ENCODE assay signal across 8 cellular contexts in the genomic region with DNA sequence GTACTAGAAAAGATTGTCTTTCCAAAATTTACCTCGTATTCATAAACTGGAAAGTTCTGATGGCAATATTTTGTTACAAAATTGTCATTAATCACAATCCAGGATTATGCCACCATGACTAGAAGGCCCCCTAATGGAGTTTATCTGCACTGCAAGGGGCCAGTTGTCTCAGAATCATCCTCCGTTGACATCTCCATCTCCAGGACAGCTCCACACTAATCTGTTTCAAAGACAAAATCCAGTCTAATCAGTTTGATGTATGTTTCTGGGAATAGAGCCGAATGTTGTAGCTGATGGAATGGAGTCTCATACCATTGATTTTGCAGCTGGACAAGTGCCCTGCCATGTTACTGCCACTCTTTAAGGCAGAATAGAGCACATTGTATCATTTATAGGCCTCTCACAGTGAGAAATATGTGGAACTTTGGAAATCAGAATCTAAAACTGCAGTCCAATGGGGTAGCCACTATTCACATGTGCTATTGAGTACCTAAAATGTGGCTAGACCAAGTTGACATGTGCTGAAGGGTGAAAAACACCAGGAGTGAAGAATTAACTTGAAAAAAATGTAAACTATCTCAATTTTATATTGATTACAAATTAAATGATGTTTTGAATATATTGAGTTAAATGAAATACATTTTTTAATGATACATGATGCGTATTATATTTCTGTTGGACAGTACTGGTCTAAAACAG. TPM values are rescaled to one million over a fixed set of nuclear protein-coding genes. Genes with fewer than 3 reads are reported as not detected.
DNase-seq lines count a peak whose midpoint lies in the region; ATAC-seq, FAIRE-seq and TF ChIP-seq lines count a peak whose summit lies in the region.

No MANE protein-coding gene starts in this region.

- POLR2A ChIA-PET in naive thymus-derived CD4-positive, alpha-beta T cell (lab: Charles Lee), result no interaction called here

- H3K27me3 ChIP-seq in astrocyte (ENCODE audit: insufficient read depth, low read length), result no peaks in the 10 kb centered on the region
- H3K27me3 ChIP-seq in naive thymus-derived CD4-positive, alpha-beta T cell (ENCODE audit: control insufficient read depth in 2 of 2, insufficient read depth in 2 of 2, low read length in 2 of 2), result no peaks in the 10 kb centered on the region

- H3K9me3 ChIP-seq in astrocyte (ENCODE audit: insufficient read depth, low read depth, low read length), result no peaks in the 10 kb centered on the region
- H3K9me3 ChIP-seq in naive thymus-derived CD4-positive, alpha-beta T cell (ENCODE audit: control insufficient read depth in 2 of 3, low read length in 3 of 3), result no peaks in the 10 kb centered on the region

- no peak overlapping the region for H3K4me2 ChIP-seq in astrocyte (ENCODE audit: low read length)

- DNase-seq in D721Med (ENCODE audit: insufficient read length, low spot score) (no peak), astrocyte (ENCODE audit: low read depth) (no peak), activated gamma-delta T cell (lab: John Stamatoyannopoulos, UW) (no peak), hepatic stellate cell (ENCODE audit: low spot score) (no peak), NCI-H187 treated with DMSO at 0.1 percent for 48 hours (lab: John Stamatoyannopoulos, UW) (no peak)
- DNase-seq in naive thymus-derived CD4-positive, alpha-beta T cell, result peak in 1 of 9 donors; percentile 21

- peaks cover 43% of the 10 kb centered on the region for H3K4me1 ChIP-seq in astrocyte (ENCODE audit: insufficient read depth, low read length)
- no peaks in the 10 kb centered on the region for H3K4me1 ChIP-seq in naive thymus-derived CD4-positive, alpha-beta T cell (ENCODE audit: control insufficient read depth in 2 of 2, insufficient read depth in 2 of 2, low read length in 2 of 2)

- FAIRE-seq in D721Med (lab: Jason Lieb, UNC), result no peak
- peak; percentile 17 for FAIRE-seq in astrocyte (lab: Jason Lieb, UNC)

- peaks cover 10% of the 10 kb centered on the region for H3K36me3 Mint-ChIP-seq in astrocyte (ENCODE audit: low read depth, unreplicated experiment)
- peaks cover 4 to 31% (median 10%) of the 10 kb centered on the region in 5 donors for H3K36me3 Mint-ChIP-seq in naive thymus-derived CD4-positive, alpha-beta T cell

- H4K20me1 ChIP-seq in astrocyte (ENCODE audit: insufficient read depth, low read length), result no peaks in the 10 kb centered on the region

- peak overlapping the region; percentile 89 for H3K27ac ChIP-seq in astrocyte (ENCODE audit: low read depth, low read length)
- no peak overlapping the region for H3K27ac ChIP-seq in naive thymus-derived CD4-positive, alpha-beta T cell (ENCODE audit: low read depth, low read length)

- peak overlapping the region; percentile 92 for H3K27ac Mint-ChIP-seq in astrocyte (ENCODE audit: unreplicated experiment)
- H3K27ac Mint-ChIP-seq in naive thymus-derived CD4-positive, alpha-beta T cell, result no peak overlapping the region

- intact Hi-C loops in naive thymus-derived CD4-positive, alpha-beta T cell (cut with micrococcal nuclease), result loop anchor here in 1 of 2 donors (1.0 kb wide), 1 partner anchor 301 kb away; no protein-coding TSS in a partner anchor

- H3K4me1 Mint-ChIP-seq in astrocyte (ENCODE audit: low read depth, unreplicated experiment), result peaks cover 45% of the 10 kb centered on the region
- peaks cover 4 to 37% (median 8%) of the 10 kb centered on the region in 7 donors for H3K4me1 Mint-ChIP-seq in naive thymus-derived CD4-positive, alpha-beta T cell

- no peaks in the 10 kb centered on the region for H3K79me2 ChIP-seq in astrocyte (ENCODE audit: insufficient read depth, low read length)

- H3K9me3 Mint-ChIP-seq in astrocyte (ENCODE audit: unreplicated experiment), result peaks cover 1% of the 10 kb centered on the region
- no peaks in the 10 kb centered on the region for H3K9me3 Mint-ChIP-seq in naive thymus-derived CD4-positive, alpha-beta T cell

- peaks cover 11% of the 10 kb centered on the region for H3K36me3 ChIP-seq in astrocyte (ENCODE audit: insufficient read depth, low read length)
- peaks cover 0 to 13% (median 0%) of the 10 kb centered on the region in 3 experiments for H3K36me3 ChIP-seq in naive thymus-derived CD4-positive, alpha-beta T cell (ENCODE audit: control insufficient read depth in 2 of 3, insufficient read depth in 3 of 3, low read length in 3 of 3)

- peak; percentile 42 for TF ChIP-seq CTCF in D721Med (IDR thresholded peaks at IDR 0.05; ENCODE audit: insufficient read depth, missing control alignments)
- TF ChIP-seq CTCF in LNCAP (IDR thresholded peaks at IDR 0.05), result peak; percentile 53
- peak; percentile 38 for TF ChIP-seq CTCF in astrocyte (IDR thresholded peaks at IDR 0.05; ENCODE audit: insufficient read depth, low read depth, low read length)

- CTCF ChIA-PET in naive thymus-derived CD4-positive, alpha-beta T cell (lab: Charles Lee), result interaction anchor here (0.6 to 1.5 kb wide), 3 partner anchors 56 to 194 kb away, joined by 3 to 7 read pairs (median 3); no protein-coding TSS in a partner anchor

- H3K4me3 ChIP-seq in astrocyte (ENCODE audit: insufficient read depth, low read depth, low read length), result no peak overlapping the region
- H3K4me3 ChIP-seq in naive thymus-derived CD4-positive, alpha-beta T cell (ENCODE audit: low read length), result no peak overlapping the region

- no peak overlapping the region for H2AFZ ChIP-seq in astrocyte (ENCODE audit: low read depth, low read length)

- H3K27me3 Mint-ChIP-seq in astrocyte (ENCODE audit: low read depth, unreplicated experiment), result no peaks in the 10 kb centered on the region
- no peaks in the 10 kb centered on the region for H3K27me3 Mint-ChIP-seq in naive thymus-derived CD4-positive, alpha-beta T cell

- no peak overlapping the region for H3K9ac ChIP-seq in astrocyte (ENCODE audit: low read length)

- no peak overlapping the region for H3K4me3 Mint-ChIP-seq in astrocyte (ENCODE audit: unreplicated experiment)
- H3K4me3 Mint-ChIP-seq in naive thymus-derived CD4-positive, alpha-beta T cell, result no peak overlapping the region

- ATAC-seq in naive thymus-derived CD4-positive, alpha-beta T cell, result peak; percentile 71
- no peak for ATAC-seq in HG02884 (IDR thresholded peaks at IDR 0.05; ENCODE audit: unreplicated experiment)

RNA-seq across cellular contexts. Expression of a gene that starts 38.3 kb away (rescaled TPM):
- 217 and 229 TPM in 2 replicates for total RNA-seq in astrocyte
- total RNA-seq in naive thymus-derived CD4-positive, alpha-beta T cell, result 100 to 1,000 TPM; 302 to 737 (median 649) TPM
- polyA plus RNA-seq in naive thymus-derived CD4-positive, alpha-beta T cell, result 100 to 1,000 TPM; 331 to 412 TPM
